12 cellular contexts compared by ENCODE assay signal in the genomic region with DNA sequence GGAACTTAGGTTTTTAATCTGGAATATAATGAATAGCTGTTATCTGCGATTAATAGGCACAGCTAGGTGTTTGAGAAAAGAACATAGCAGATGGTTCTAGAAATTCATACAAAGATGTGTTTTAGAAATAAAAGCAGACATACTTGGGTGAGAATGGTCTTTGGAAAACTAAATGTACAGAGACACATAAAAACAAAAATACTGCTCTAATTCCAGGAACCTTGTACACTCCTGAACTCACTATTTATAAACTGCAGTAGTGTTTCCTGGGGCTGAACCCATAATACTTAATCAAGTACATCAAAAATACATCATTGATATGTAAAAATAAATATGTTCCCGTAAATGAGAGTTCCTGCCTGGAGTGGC.
DNase-seq lines count a peak whose midpoint lies in the region; ATAC-seq and TF ChIP-seq lines count a peak whose summit lies in the region.
"Had no signal": no experiment of that assay in that cellular context is flagged by ENCODE, and none has a peak within 500 bp of the region (broad histone marks: within the 10 kb centered on the region; RNA-seq: fewer than 3 reads in every experiment).

No MANE protein-coding gene starts in this region.

- H3K27me3 Mint-ChIP-seq in activated T-cell treated with anti-CD3 and anti-CD28 coated beads, Interleukin-2, amount 50 U/mL, for 24 hours: no peaks in the 10 kb centered on the region

- no peak for TF ChIP-seq EP300 in sigmoid colon (IDR thresholded peaks at IDR 0.05)

- no peak for TF ChIP-seq CTCF in Peyer's patch (IDR thresholded peaks at IDR 0.05)
- no peak for TF ChIP-seq CTCF in esophagus squamous epithelium (IDR thresholded peaks at IDR 0.05)
- no peak for TF ChIP-seq CTCF in sigmoid colon (IDR thresholded peaks at IDR 0.05)

- H3K4me3 ChIP-seq in Peyer's patch (no peak overlapping the region), esophagus squamous epithelium (no peak overlapping the region), subcutaneous abdominal adipose tissue (ENCODE audit: low read depth in 1 of 5, low read length in 5 of 5) (no peak overlapping the region), sigmoid colon (no peak overlapping the region)

- peak overlapping the region; percentile 86 for H3K27ac Mint-ChIP-seq in activated T-cell treated with anti-CD3 and anti-CD28 coated beads, Interleukin-2, amount 50 U/mL, for 24 hours

- ATAC-seq in HG02852 (IDR thresholded peaks at IDR 0.05; ENCODE audit: unreplicated experiment): no peak

- H3K27me3 ChIP-seq in Peyer's patch (no peaks in the 10 kb centered on the region), esophagus squamous epithelium (no peaks in the 10 kb centered on the region), subcutaneous abdominal adipose tissue (ENCODE audit: control insufficient read depth in 5 of 5, insufficient read depth in 4 of 5, low read length in 5 of 5) (no peaks in the 10 kb centered on the region), sigmoid colon (no peaks in the 10 kb centered on the region)

- WGBS in esophagus squamous epithelium, 2 donors: 60 to 78% methylated on average over 2 of the region's 2 CpGs
- WGBS in sigmoid colon, 2 donors: 77 to 86% methylated on average over 2 of the region's 2 CpGs

- H3K9me3 ChIP-seq in Peyer's patch (no peaks in the 10 kb centered on the region), esophagus squamous epithelium (no peaks in the 10 kb centered on the region), subcutaneous abdominal adipose tissue (ENCODE audit: control insufficient read depth in 5 of 5, low read length in 5 of 5) (no peaks in the 10 kb centered on the region), sigmoid colon (no peaks in the 10 kb centered on the region)
- H3K9me3 ChIP-seq: SK-N-SH had no signal

- no peak overlapping the region for H3K9ac ChIP-seq in subcutaneous abdominal adipose tissue (ENCODE audit: low read length in 5 of 5)
- H3K9ac ChIP-seq: SK-N-SH had no signal

- no peaks in the 10 kb centered on the region for H3K9me3 Mint-ChIP-seq in activated T-cell treated with anti-CD3 and anti-CD28 coated beads, Interleukin-2, amount 50 U/mL, for 24 hours

- peak overlapping the region in 3 of 4 donors; percentile 6 to 67 (median 48) for H3K27ac ChIP-seq in Peyer's patch
- H3K27ac ChIP-seq in esophagus squamous epithelium: peak overlapping the region in 3 of 4 donors; percentile 15 to 74 (median 61)
- peak overlapping the region; percentile 23 for H3K27ac ChIP-seq in subcutaneous abdominal adipose tissue (ENCODE audit: low read depth, low read length)
- peak overlapping the region in 2 of 4 donors; percentile 55 to 85 for H3K27ac ChIP-seq in sigmoid colon

- no peak for DNase-seq in activated T-cell treated with anti-CD3 and anti-CD28 coated beads, Interleukin-2, amount 50 U/mL, for 24 hours
- DNase-seq in activated T-cell treated with anti-CD3 and anti-CD28 coated beads for 4 hours (no peak), Peyer's patch (no peak), esophagus squamous epithelium (lab: John Stamatoyannopoulos, UW) (no peak), LoVo (ENCODE audit: low spot score) (no peak), sigmoid colon (no peak)
- DNase-seq: ACHN; NCI-H1105; SK-N-SH; stimulated activated naive CD4-positive, alpha-beta T cell treated with Interleukin-2 at 50 U/mL for 16 hours had no signal

- H3K4me3 Mint-ChIP-seq in activated T-cell treated with anti-CD3 and anti-CD28 coated beads, Interleukin-2, amount 50 U/mL, for 24 hours: no peak overlapping the region

- TF ChIP-seq POLR2A in Peyer's patch (IDR thresholded peaks at IDR 0.05) (no peak), esophagus squamous epithelium (IDR thresholded peaks at IDR 0.05) (no peak), sigmoid colon (IDR thresholded peaks at IDR 0.05) (no peak)

- H3K36me3 ChIP-seq in Peyer's patch (no peaks in the 10 kb centered on the region), esophagus squamous epithelium (peaks cover 0 to 15% (median 0%) of the 10 kb centered on the region in 3 donors), subcutaneous abdominal adipose tissue (ENCODE audit: control insufficient read depth in 5 of 5, insufficient read depth in 5 of 5, low read length in 5 of 5) (peaks cover 7 to 60% (median 42%) of the 10 kb centered on the region in 5 donors), sigmoid colon (no peaks in the 10 kb centered on the region)

- H3K4me1 ChIP-seq in Peyer's patch (peaks cover 0 to 26% (median 0%) of the 10 kb centered on the region in 4 donors), esophagus squamous epithelium (peaks cover 14 to 63% (median 45%) of the 10 kb centered on the region in 3 donors), subcutaneous abdominal adipose tissue (ENCODE audit: control insufficient read depth in 5 of 5, insufficient read depth in 5 of 5, low read length in 5 of 5) (peaks cover 5 to 50% (median 29%) of the 10 kb centered on the region in 5 donors), sigmoid colon (peaks cover 0 to 33% (median 24%) of the 10 kb centered on the region in 4 donors)

- peaks cover 100% of the 10 kb centered on the region for H3K36me3 Mint-ChIP-seq in activated T-cell treated with anti-CD3 and anti-CD28 coated beads, Interleukin-2, amount 50 U/mL, for 24 hours (ENCODE audit: low read depth)

- intact Hi-C loops in esophagus squamous epithelium (cut with DNase I): no loop called here
- intact Hi-C loops in sigmoid colon (cut with DNase I): no loop called here

- H3K4me1 Mint-ChIP-seq in activated T-cell treated with anti-CD3 and anti-CD28 coated beads, Interleukin-2, amount 50 U/mL, for 24 hours (ENCODE audit: low read depth): peaks cover 78% of the 10 kb centered on the region
